Comparison of ENCODE assay signal across 25 cellular contexts in genomic region chr14:36430662-36431084, GRCh38.
DNase-seq lines count a peak whose midpoint lies in the region; ATAC-seq and TF ChIP-seq lines count a peak whose summit lies in the region.
"Had no signal": no experiment of that assay in that cellular context is flagged by ENCODE, and none has a peak within 500 bp of the region (broad histone marks: within the 10 kb centered on the region; RNA-seq: fewer than 3 reads in every experiment).

No MANE protein-coding gene starts in this region.

- TF ChIP-seq EP300 in gastroesophageal sphincter (IDR thresholded peaks at IDR 0.05) (no peak), transverse colon (IDR thresholded peaks at IDR 0.05; ENCODE audit: low read depth) (no peak)

- no peak overlapping the region for H2AFZ ChIP-seq in PC-3 (ENCODE audit: low read length)

- H3K4me1 ChIP-seq in breast epithelium (no peaks in the 10 kb centered on the region), iPS-18a (ENCODE audit: control insufficient read depth, low read depth, low read length) (peaks cover 15% of the 10 kb centered on the region), lower lobe of right lung (no peaks in the 10 kb centered on the region), upper lobe of right lung (no peaks in the 10 kb centered on the region), gastroesophageal sphincter (no peaks in the 10 kb centered on the region), PC-3 (ENCODE audit: insufficient read depth, low read length) (no peaks in the 10 kb centered on the region), transverse colon (no peaks in the 10 kb centered on the region)
- H3K4me1 ChIP-seq: BLaER1 had no signal

- H3K4me1 Mint-ChIP-seq in MCF 10A (ENCODE audit: insufficient read depth, unreplicated experiment) = no peaks in the 10 kb centered on the region
- H3K4me1 Mint-ChIP-seq: H9 had no signal

- no peak overlapping the region for H3K4me2 ChIP-seq in PC-3 (ENCODE audit: low read length)
- H3K4me2 ChIP-seq: BLaER1 had no signal

- intact Hi-C loops in MCF 10A (cut with micrococcal nuclease) (no loop called here), breast epithelium (cut with DNase I; ENCODE audit: low total_unique reads) (no loop called here), lower lobe of right lung (cut with DNase I) (no loop called here), upper lobe of right lung (cut with DNase I) (no loop called here), PC-3 (cut with micrococcal nuclease) (no loop called here), transverse colon (cut with DNase I; ENCODE audit: low total_unique reads) (no loop called here)

- no peaks in the 10 kb centered on the region for H3K9me3 Mint-ChIP-seq in MCF 10A (ENCODE audit: unreplicated experiment)
- H3K9me3 Mint-ChIP-seq: CD4-positive, alpha-beta T cell; H9; HFFc6 had no signal

- TF ChIP-seq POLR2A in breast epithelium (IDR thresholded peaks at IDR 0.05) (no peak), gastroesophageal sphincter (IDR thresholded peaks at IDR 0.05) (no peak), transverse colon (IDR thresholded peaks at IDR 0.05) (no peak)

- H3K9me2 ChIP-seq in PC-3 (replicated peaks; ENCODE audit: low read length) = no peaks in the 10 kb centered on the region

- H3K9ac ChIP-seq in iPS-18a (ENCODE audit: low read length) (no peak overlapping the region), PC-3 (ENCODE audit: low read length) (no peak overlapping the region)
- H3K9ac ChIP-seq: BLaER1 had no signal

- H3K27me3 Mint-ChIP-seq in MCF 10A (ENCODE audit: insufficient read depth, unreplicated experiment) = no peaks in the 10 kb centered on the region

- POLR2A ChIA-PET in MCF 10A (lab: Yijun Ruan, JAX) = interaction anchor here (1.0 kb wide), 1 partner anchor 39 kb away, joined by 3 read pairs; no protein-coding TSS in a partner anchor
- POLR2A ChIA-PET in PC-3 (lab: Charles Lee; ENCODE audit: unreplicated experiment) = no interaction called here

- no peaks in the 10 kb centered on the region for H3K79me2 ChIP-seq in PC-3 (ENCODE audit: low read length)

- WGBS in gastroesophageal sphincter (ENCODE audit: low coverage in 1 of 2), 2 donors = 69 to 71% methylated on average over 4 to 5 of the region's 5 CpGs
- 72 to 83% methylated on average over 3 to 5 of the region's 5 CpGs for WGBS in transverse colon (ENCODE audit: low coverage in 1 of 2), 2 donors

- DNase-seq in MCF 10A (ENCODE audit: unreplicated experiment) = peak; percentile 13
- DNase-seq in breast epithelium (ENCODE audit: low spot score in 2 of 2) = no peak
- DNase-seq in lower lobe of right lung = no peak
- no peak for DNase-seq in upper lobe of right lung
- no peak for DNase-seq in PC-3
- DNase-seq in transverse colon = no peak
- DNase-seq: ACHN; CD4-positive, alpha-beta T cell; COR-L47; DMS79; HFFc6; Karpas-422; MM.1S; NCI-H1048; NCI-H146; NCI-H2029; NCI-H2227 treated with DMSO at 0.1 percent for 48 hours; NCI-H510A treated with DMSO at 0.1 percent for 48 hours; NCI-H748 treated with DMSO at 0.1 percent for 48 hours; SIG-M5 had no signal

- peak; percentile 95 to 96 for ATAC-seq in lower lobe of right lung
- peak; percentile 94 for ATAC-seq in upper lobe of right lung
- no peak for ATAC-seq in gastroesophageal sphincter
- no peak for ATAC-seq in PC-3

- H4K20me1 ChIP-seq in PC-3 (ENCODE audit: low read length) = no peaks in the 10 kb centered on the region
- H4K20me1 ChIP-seq: BLaER1 had no signal

- H3K27me3 ChIP-seq in breast epithelium (no peaks in the 10 kb centered on the region), iPS-18a (ENCODE audit: control insufficient read depth, insufficient read depth, low read length) (peaks cover 57% of the 10 kb centered on the region), lower lobe of right lung (ENCODE audit: low read depth) (no peaks in the 10 kb centered on the region), upper lobe of right lung (no peaks in the 10 kb centered on the region), gastroesophageal sphincter (no peaks in the 10 kb centered on the region), PC-3 (ENCODE audit: low read length) (peaks cover 50% of the 10 kb centered on the region), transverse colon (no peaks in the 10 kb centered on the region)
- H3K27me3 ChIP-seq: BLaER1 had no signal

- TF ChIP-seq CTCF in MCF 10A (IDR thresholded peaks at IDR 0.05; ENCODE audit: unreplicated experiment) (no peak), breast epithelium (IDR thresholded peaks at IDR 0.05) (no peak), lower lobe of right lung (IDR thresholded peaks at IDR 0.05) (no peak), upper lobe of right lung (IDR thresholded peaks at IDR 0.05) (no peak), gastroesophageal sphincter (IDR thresholded peaks at IDR 0.05) (no peak), PC-3 (conservative IDR thresholded peaks at IDR 0.05; ENCODE audit: low read depth, low read length) (no peak), transverse colon (IDR thresholded peaks at IDR 0.05) (no peak)

- H3K36me3 ChIP-seq in breast epithelium (no peaks in the 10 kb centered on the region), iPS-18a (ENCODE audit: control insufficient read depth, low read depth, low read length) (no peaks in the 10 kb centered on the region), lower lobe of right lung (no peaks in the 10 kb centered on the region), upper lobe of right lung (no peaks in the 10 kb centered on the region), gastroesophageal sphincter (no peaks in the 10 kb centered on the region), PC-3 (ENCODE audit: low read depth, low read length) (no peaks in the 10 kb centered on the region), transverse colon (no peaks in the 10 kb centered on the region)
- H3K36me3 ChIP-seq: BLaER1 had no signal

- no peaks in the 10 kb centered on the region for H3K9me3 ChIP-seq in breast epithelium
- no peaks in the 10 kb centered on the region for H3K9me3 ChIP-seq in iPS-18a (ENCODE audit: control insufficient read depth, low read depth, low read length)
- H3K9me3 ChIP-seq in lower lobe of right lung = no peaks in the 10 kb centered on the region
- no peaks in the 10 kb centered on the region for H3K9me3 ChIP-seq in upper lobe of right lung
- no peaks in the 10 kb centered on the region for H3K9me3 ChIP-seq in gastroesophageal sphincter
- no peaks in the 10 kb centered on the region for H3K9me3 ChIP-seq in PC-3 (ENCODE audit: low read length)
- H3K9me3 ChIP-seq in transverse colon = no peaks in the 10 kb centered on the region
- H3K9me3 ChIP-seq: BLaER1 had no signal

- CTCF ChIA-PET in MCF 10A (lab: Yijun Ruan, JAX) = interaction anchor here (0.6 to 1.6 kb wide), 2 partner anchors 333 to 362 kb away, joined by 3 to 5 read pairs; no protein-coding TSS in a partner anchor
- CTCF ChIA-PET in PC-3 (lab: Charles Lee) = no interaction called here

- H3K36me3 Mint-ChIP-seq in MCF 10A (ENCODE audit: insufficient read depth, unreplicated experiment) = no peaks in the 10 kb centered on the region

- no peak overlapping the region for H3K27ac ChIP-seq in breast epithelium
- H3K27ac ChIP-seq in iPS-18a (ENCODE audit: low read length) = no peak overlapping the region
- H3K27ac ChIP-seq in lower lobe of right lung = peak overlapping the region; percentile 63
- peak overlapping the region; percentile 77 for H3K27ac ChIP-seq in upper lobe of right lung
- H3K27ac ChIP-seq in gastroesophageal sphincter = no peak overlapping the region
- no peak overlapping the region for H3K27ac ChIP-seq in PC-3 (ENCODE audit: low read length)
- no peak overlapping the region for H3K27ac ChIP-seq in transverse colon
- H3K27ac ChIP-seq: 22Rv1, BLaER1 had no signal

- H3K4me3 ChIP-seq in breast epithelium = no peak overlapping the region
- peak overlapping the region; percentile 19 for H3K4me3 ChIP-seq in iPS-18a (ENCODE audit: low read length)
- H3K4me3 ChIP-seq in lower lobe of right lung = no peak overlapping the region
- H3K4me3 ChIP-seq in upper lobe of right lung = no peak overlapping the region
- no peak overlapping the region for H3K4me3 ChIP-seq in gastroesophageal sphincter
- H3K4me3 ChIP-seq in PC-3 (ENCODE audit: low read length) = no peak overlapping the region
- H3K4me3 ChIP-seq in transverse colon = no peak overlapping the region
- H3K4me3 ChIP-seq: BLaER1 had no signal

- in situ Hi-C loops in transverse colon (cut with MboI; ENCODE audit: low pct_ligation_motif_present in 1 of 4, low pct_unique_long_range_greater_than_20kb in 1 of 4, low sequenced_read_pairs in 3 of 4) = no loop called here

- no peaks in the 10 kb centered on the region for H3F3A ChIP-seq in PC-3 (ENCODE audit: low read length, unreplicated experiment)

- no peak overlapping the region for H3K27ac Mint-ChIP-seq in MCF 10A (ENCODE audit: low read depth, unreplicated experiment)
- H3K27ac Mint-ChIP-seq: CD4-positive, alpha-beta T cell; H9; HFFc6 had no signal

- no TSS peak for BruUV-seq in MCF 10A (replicated peaks; lab: Mats Ljungman, UMichigan)
- no TSS peak for BruUV-seq in PC-3 (replicated peaks; lab: Mats Ljungman, UMichigan)

- H3K4me3 Mint-ChIP-seq in MCF 10A (ENCODE audit: unreplicated experiment) = no peak overlapping the region
- H3K4me3 Mint-ChIP-seq: CD4-positive, alpha-beta T cell; H9; HFFc6 had no signal

Comparison
In these comparisons a context has a peak if more than half of its experiments do, and no peak if none do; other contexts are left out.
1. H3K27ac ChIP-seq: peak in lower lobe of right lung (single experiment) and upper lobe of right lung (single experiment); none in breast epithelium (0 of 2), iPS-18a (single experiment), gastroesophageal sphincter (0 of 4), PC-3 (single experiment) and transverse colon (0 of 4).
2. ATAC-seq: peak in lower lobe of right lung (2 of 2) and upper lobe of right lung (single experiment); none in gastroesophageal sphincter (single experiment) and PC-3 (single experiment).